In genomic region chr15:29563112-29563511, GRCh38 we compare ENCODE assay signal across 8 cellular contexts.
"Had no signal": no experiment of that assay in that cellular context is flagged by ENCODE, and none has a peak within 500 bp of the region (broad histone marks: within the 10 kb centered on the region; RNA-seq: fewer than 3 reads in every experiment).

No MANE protein-coding gene starts in this region.

- H3K36me3 ChIP-seq: HAP-1 had no signal

- H3K4me1 ChIP-seq: HAP-1 had no signal

- DNase-seq: GM23248, GOT3, H7, H9, HCEC 1CT, HFFc6 had no signal

- H3K9me3 ChIP-seq: HAP-1 had no signal

- H3K27ac ChIP-seq: GM23248 had no signal

- H3K4me3 ChIP-seq: GM23248, GM23338, HAP-1 had no signal
